3 cellular contexts compared by ENCODE assay signal in the genomic region with DNA sequence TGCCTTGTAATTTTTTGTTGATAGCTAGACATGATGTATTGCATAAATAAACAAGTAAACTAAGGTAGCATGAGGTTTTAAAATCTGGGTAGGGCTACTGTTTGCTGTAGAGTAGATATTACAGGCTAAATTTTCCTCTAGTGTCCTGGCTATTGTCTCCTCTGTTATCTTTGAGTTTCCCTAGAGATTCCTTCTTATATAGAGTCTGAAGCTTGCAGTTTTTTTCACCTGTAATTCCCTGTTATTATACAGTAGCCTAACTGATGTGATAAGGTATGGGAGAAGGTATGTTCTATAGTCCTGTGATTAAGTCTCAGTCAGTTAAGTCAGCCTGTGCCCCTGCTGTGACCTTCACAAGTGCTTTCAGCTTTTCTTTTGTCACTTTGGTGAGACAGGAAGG.
TF ChIP-seq lines count a peak whose summit lies in the region.

No MANE protein-coding gene starts in this region.

TF ChIP-seq in HepG2, 621 proteins besides CTCF, POLR2A, EP300 and RAD21:
- TF ChIP-seq THYN1 (CRISPR knock-in tag; IDR thresholded peaks at IDR 0.05; ENCODE audit: borderline replicate concordance, low read depth): no peak
- TF ChIP-seq, protein P1, sequence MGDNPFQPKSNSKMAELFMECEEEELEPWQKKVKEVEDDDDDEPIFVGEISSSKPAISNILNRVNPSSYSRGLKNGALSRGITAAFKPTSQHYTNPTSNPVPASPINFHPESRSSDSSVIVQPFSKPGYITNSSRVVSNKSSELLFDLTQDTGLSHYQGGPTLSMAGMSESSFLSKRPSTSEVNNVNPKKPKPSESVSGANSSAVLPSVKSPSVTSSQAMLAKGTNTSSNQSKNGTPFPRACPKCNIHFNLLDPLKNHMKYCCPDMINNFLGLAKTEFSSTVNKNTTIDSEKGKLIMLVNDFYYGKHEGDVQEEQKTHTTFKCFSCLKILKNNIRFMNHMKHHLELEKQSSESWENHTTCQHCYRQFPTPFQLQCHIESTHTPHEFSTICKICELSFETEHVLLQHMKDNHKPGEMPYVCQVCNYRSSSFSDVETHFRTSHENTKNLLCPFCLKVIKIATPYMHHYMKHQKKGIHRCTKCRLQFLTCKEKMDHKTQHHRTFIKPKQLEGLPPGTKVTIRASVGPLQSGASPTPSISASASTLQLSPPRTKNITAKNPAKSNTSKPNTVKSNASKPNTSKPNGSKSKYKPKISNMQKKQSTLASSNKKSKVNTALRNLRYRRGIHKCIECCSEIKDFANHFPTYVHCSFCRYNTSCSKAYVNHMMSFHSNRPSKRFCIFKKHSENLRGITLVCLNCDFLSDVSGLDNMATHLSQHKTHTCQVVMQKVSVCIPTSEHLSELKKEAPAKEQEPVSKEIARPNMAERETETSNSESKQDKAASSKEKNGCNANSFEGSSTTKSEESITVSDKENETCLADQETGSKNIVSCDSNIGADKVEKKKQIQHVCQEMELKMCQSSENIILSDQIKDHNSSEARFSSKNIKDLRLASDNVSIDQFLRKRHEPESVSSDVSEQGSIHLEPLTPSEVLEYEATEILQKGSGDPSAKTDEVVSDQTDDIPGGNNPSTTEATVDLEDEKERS (CRISPR knock-in tag; IDR thresholded peaks at IDR 0.05): 0 out of 2 replicates have a peak, but pooled peaks have one; percentile 19
- TF ChIP-seq ZNF773 (CRISPR knock-in tag; IDR thresholded peaks at IDR 0.05; ENCODE audit: borderline replicate concordance): peak; percentile 99

TF ChIP-seq in GM12878, 131 proteins besides CTCF, POLR2A, EP300 and RAD21 (continues in another document):
- TF ChIP-seq, protein P2, sequence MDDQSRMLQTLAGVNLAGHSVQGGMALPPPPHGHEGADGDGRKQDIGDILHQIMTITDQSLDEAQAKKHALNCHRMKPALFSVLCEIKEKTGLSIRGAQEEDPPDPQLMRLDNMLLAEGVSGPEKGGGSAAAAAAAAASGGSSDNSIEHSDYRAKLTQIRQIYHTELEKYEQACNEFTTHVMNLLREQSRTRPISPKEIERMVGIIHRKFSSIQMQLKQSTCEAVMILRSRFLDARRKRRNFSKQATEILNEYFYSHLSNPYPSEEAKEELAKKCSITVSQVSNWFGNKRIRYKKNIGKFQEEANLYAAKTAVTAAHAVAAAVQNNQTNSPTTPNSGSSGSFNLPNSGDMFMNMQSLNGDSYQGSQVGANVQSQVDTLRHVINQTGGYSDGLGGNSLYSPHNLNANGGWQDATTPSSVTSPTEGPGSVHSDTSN (IDR thresholded peaks at IDR 0.05; ENCODE audit: insufficient replicate concordance, low read depth, low read length): no peak
- TF ChIP-seq, protein P3, sequence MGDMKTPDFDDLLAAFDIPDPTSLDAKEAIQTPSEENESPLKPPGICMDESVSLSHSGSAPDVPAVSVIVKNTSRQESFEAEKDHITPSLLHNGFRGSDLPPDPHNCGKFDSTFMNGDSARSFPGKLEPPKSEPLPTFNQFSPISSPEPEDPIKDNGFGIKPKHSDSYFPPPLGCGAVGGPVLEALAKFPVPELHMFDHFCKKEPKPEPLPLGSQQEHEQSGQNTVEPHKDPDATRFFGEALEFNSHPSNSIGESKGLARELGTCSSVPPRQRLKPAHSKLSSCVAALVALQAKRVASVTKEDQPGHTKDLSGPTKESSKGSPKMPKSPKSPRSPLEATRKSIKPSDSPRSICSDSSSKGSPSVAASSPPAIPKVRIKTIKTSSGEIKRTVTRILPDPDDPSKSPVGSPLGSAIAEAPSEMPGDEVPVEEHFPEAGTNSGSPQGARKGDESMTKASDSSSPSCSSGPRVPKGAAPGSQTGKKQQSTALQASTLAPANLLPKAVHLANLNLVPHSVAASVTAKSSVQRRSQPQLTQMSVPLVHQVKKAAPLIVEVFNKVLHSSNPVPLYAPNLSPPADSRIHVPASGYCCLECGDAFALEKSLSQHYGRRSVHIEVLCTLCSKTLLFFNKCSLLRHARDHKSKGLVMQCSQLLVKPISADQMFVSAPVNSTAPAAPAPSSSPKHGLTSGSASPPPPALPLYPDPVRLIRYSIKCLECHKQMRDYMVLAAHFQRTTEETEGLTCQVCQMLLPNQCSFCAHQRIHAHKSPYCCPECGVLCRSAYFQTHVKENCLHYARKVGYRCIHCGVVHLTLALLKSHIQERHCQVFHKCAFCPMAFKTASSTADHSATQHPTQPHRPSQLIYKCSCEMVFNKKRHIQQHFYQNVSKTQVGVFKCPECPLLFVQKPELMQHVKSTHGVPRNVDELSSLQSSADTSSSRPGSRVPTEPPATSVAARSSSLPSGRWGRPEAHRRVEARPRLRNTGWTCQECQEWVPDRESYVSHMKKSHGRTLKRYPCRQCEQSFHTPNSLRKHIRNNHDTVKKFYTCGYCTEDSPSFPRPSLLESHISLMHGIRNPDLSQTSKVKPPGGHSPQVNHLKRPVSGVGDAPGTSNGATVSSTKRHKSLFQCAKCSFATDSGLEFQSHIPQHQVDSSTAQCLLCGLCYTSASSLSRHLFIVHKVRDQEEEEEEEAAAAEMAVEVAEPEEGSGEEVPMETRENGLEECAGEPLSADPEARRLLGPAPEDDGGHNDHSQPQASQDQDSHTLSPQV (IDR thresholded peaks at IDR 0.05): no peak
- TF ChIP-seq, protein P4, sequence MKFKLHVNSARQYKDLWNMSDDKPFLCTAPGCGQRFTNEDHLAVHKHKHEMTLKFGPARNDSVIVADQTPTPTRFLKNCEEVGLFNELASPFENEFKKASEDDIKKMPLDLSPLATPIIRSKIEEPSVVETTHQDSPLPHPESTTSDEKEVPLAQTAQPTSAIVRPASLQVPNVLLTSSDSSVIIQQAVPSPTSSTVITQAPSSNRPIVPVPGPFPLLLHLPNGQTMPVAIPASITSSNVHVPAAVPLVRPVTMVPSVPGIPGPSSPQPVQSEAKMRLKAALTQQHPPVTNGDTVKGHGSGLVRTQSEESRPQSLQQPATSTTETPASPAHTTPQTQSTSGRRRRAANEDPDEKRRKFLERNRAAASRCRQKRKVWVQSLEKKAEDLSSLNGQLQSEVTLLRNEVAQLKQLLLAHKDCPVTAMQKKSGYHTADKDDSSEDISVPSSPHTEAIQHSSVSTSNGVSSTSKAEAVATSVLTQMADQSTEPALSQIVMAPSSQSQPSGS (IDR thresholded peaks at IDR 0.05; ENCODE audit: low read length): no peak
- TF ChIP-seq CBX3 (IDR thresholded peaks at IDR 0.05; ENCODE audit: borderline replicate concordance, low read depth): no peak
- TF ChIP-seq, protein P5, sequence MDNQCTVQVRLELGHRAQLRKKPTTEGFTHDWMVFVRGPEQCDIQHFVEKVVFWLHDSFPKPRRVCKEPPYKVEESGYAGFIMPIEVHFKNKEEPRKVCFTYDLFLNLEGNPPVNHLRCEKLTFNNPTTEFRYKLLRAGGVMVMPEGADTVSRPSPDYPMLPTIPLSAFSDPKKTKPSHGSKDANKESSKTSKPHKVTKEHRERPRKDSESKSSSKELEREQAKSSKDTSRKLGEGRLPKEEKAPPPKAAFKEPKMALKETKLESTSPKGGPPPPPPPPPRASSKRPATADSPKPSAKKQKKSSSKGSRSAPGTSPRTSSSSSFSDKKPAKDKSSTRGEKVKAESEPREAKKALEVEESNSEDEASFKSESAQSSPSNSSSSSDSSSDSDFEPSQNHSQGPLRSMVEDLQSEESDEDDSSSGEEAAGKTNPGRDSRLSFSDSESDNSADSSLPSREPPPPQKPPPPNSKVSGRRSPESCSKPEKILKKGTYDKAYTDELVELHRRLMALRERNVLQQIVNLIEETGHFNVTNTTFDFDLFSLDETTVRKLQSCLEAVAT (IDR thresholded peaks at IDR 0.05): no peak
- TF ChIP-seq NRF1 (conservative IDR thresholded peaks at IDR 0.05; ENCODE audit: low read depth, low read length): no peak
- TF ChIP-seq WRNIP1 (IDR thresholded peaks at IDR 0.05; ENCODE audit: borderline replicate concordance, low read depth, low read length): no peak
- TF ChIP-seq MEF2B (IDR thresholded peaks at IDR 0.05; ENCODE audit: partially characterized antibody, poor library complexity, severe bottlenecking): no peak
- TF ChIP-seq, protein P6, sequence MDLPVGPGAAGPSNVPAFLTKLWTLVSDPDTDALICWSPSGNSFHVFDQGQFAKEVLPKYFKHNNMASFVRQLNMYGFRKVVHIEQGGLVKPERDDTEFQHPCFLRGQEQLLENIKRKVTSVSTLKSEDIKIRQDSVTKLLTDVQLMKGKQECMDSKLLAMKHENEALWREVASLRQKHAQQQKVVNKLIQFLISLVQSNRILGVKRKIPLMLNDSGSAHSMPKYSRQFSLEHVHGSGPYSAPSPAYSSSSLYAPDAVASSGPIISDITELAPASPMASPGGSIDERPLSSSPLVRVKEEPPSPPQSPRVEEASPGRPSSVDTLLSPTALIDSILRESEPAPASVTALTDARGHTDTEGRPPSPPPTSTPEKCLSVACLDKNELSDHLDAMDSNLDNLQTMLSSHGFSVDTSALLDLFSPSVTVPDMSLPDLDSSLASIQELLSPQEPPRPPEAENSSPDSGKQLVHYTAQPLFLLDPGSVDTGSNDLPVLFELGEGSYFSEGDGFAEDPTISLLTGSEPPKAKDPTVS (IDR thresholded peaks at IDR 0.05; ENCODE audit: low read depth, low read length): no peak
- TF ChIP-seq RB1 (IDR thresholded peaks at IDR 0.05; ENCODE audit: borderline replicate concordance): no peak
- TF ChIP-seq STAT1 (conservative IDR thresholded peaks at IDR 0.05): no peak

TF ChIP-seq in SK-N-SH treated with all-trans-retinoic acid at 6 μM for 48 hours, 23 proteins besides CTCF, POLR2A, EP300 and RAD21:
- TF ChIP-seq BACH2 (CRISPR knock-in tag; IDR thresholded peaks at IDR 0.05; ENCODE audit: borderline replicate concordance): no peak
- TF ChIP-seq, protein P7, sequence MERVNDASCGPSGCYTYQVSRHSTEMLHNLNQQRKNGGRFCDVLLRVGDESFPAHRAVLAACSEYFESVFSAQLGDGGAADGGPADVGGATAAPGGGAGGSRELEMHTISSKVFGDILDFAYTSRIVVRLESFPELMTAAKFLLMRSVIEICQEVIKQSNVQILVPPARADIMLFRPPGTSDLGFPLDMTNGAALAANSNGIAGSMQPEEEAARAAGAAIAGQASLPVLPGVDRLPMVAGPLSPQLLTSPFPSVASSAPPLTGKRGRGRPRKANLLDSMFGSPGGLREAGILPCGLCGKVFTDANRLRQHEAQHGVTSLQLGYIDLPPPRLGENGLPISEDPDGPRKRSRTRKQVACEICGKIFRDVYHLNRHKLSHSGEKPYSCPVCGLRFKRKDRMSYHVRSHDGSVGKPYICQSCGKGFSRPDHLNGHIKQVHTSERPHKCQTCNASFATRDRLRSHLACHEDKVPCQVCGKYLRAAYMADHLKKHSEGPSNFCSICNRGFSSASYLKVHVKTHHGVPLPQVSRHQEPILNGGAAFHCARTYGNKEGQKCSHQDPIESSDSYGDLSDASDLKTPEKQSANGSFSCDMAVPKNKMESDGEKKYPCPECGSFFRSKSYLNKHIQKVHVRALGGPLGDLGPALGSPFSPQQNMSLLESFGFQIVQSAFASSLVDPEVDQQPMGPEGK (CRISPR knock-in tag; IDR thresholded peaks at IDR 0.05; ENCODE audit: borderline replicate concordance): no peak
- TF ChIP-seq ZC3H10 (CRISPR knock-in tag; IDR thresholded peaks at IDR 0.05): no peak
- no peak for TF ChIP-seq CSDC2 (CRISPR knock-in tag; IDR thresholded peaks at IDR 0.05)
- TF ChIP-seq SNAI2 (CRISPR knock-in tag; IDR thresholded peaks at IDR 0.05): no peak
- no peak for TF ChIP-seq ESRRG (CRISPR knock-in tag; IDR thresholded peaks at IDR 0.05)
- TF ChIP-seq ZNF70 (CRISPR knock-in tag; IDR thresholded peaks at IDR 0.05): no peak
- TF ChIP-seq, protein P8, sequence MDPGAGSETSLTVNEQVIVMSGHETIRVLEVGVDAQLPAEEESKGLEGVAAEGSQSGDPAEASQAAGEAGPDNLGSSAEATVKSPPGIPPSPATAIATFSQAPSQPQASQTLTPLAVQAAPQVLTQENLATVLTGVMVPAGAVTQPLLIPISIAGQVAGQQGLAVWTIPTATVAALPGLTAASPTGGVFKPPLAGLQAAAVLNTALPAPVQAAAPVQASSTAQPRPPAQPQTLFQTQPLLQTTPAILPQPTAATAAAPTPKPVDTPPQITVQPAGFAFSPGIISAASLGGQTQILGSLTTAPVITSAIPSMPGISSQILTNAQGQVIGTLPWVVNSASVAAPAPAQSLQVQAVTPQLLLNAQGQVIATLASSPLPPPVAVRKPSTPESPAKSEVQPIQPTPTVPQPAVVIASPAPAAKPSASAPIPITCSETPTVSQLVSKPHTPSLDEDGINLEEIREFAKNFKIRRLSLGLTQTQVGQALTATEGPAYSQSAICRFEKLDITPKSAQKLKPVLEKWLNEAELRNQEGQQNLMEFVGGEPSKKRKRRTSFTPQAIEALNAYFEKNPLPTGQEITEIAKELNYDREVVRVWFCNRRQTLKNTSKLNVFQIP (CRISPR knock-in tag; IDR thresholded peaks at IDR 0.05; ENCODE audit: borderline replicate concordance, low read depth): no peak
- TF ChIP-seq, protein P9, sequence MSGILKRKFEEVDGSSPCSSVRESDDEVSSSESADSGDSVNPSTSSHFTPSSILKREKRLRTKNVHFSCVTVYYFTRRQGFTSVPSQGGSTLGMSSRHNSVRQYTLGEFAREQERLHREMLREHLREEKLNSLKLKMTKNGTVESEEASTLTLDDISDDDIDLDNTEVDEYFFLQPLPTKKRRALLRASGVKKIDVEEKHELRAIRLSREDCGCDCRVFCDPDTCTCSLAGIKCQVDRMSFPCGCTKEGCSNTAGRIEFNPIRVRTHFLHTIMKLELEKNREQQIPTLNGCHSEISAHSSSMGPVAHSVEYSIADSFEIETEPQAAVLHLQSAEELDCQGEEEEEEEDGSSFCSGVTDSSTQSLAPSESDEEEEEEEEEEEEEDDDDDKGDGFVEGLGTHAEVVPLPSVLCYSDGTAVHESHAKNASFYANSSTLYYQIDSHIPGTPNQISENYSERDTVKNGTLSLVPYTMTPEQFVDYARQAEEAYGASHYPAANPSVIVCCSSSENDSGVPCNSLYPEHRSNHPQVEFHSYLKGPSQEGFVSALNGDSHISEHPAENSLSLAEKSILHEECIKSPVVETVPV (CRISPR knock-in tag; IDR thresholded peaks at IDR 0.05): no peak
- TF ChIP-seq RARB (CRISPR knock-in tag; IDR thresholded peaks at IDR 0.05): no peak
- TF ChIP-seq ISL1 (CRISPR knock-in tag; IDR thresholded peaks at IDR 0.05): no peak
- TF ChIP-seq ZFP30 (CRISPR knock-in tag; IDR thresholded peaks at IDR 0.05): no peak
- TF ChIP-seq ZFP3 (CRISPR knock-in tag; IDR thresholded peaks at IDR 0.05): no peak
